ENCODE assay signal across 17 cellular contexts in genomic region chr22:17770180-17771077, GRCh38. TPM values are rescaled to one million over a fixed set of nuclear protein-coding genes. Genes with fewer than 3 reads are reported as not detected.
DNase-seq lines count a peak whose midpoint lies in the region; ATAC-seq and TF ChIP-seq lines count a peak whose summit lies in the region.
"Had no signal": no experiment of that assay in that cellular context is flagged by ENCODE, and none has a peak within 500 bp of the region (broad histone marks: within the 10 kb centered on the region; RNA-seq: fewer than 3 reads in every experiment).

No MANE protein-coding gene starts in this region.

- H3K36me3 Mint-ChIP-seq in effector memory CD8-positive, alpha-beta T cell (ENCODE audit: insufficient read depth), result peaks cover 22% of the 10 kb centered on the region
- H3K36me3 Mint-ChIP-seq in natural killer cell treated with Interleukin-12 subunit alpha and Interleukin-12 subunit beta and Interleukin-15 and Interleukin-18, amount 100 ng/mL, for 72 hours, result no peaks in the 10 kb centered on the region

- in situ Hi-C loops in brain microvascular endothelial cell (cut with HindIII; ENCODE audit: low pct_ligation_motif_present, low sequenced_read_pairs), result no loop called here

- peaks cover 36 to 48% of the 10 kb centered on the region in 2 donors for H3K4me1 Mint-ChIP-seq in effector memory CD8-positive, alpha-beta T cell (ENCODE audit: low read depth in 2 of 2)
- peaks cover 35 to 38% of the 10 kb centered on the region in 2 donors for H3K4me1 Mint-ChIP-seq in natural killer cell treated with Interleukin-12 subunit alpha and Interleukin-12 subunit beta and Interleukin-15 and Interleukin-18, amount 100 ng/mL, for 72 hours (ENCODE audit: low read depth in 2 of 2)

- ATAC-seq in effector memory CD8-positive, alpha-beta T cell (replicated peaks), result no peak
- no peak for ATAC-seq in natural killer cell treated with Interleukin-12 subunit alpha and Interleukin-12 subunit beta and Interleukin-15 and Interleukin-18, amount 100 ng/mL, for 72 hours
- no peak for ATAC-seq in HG03469 (IDR thresholded peaks at IDR 0.05; ENCODE audit: unreplicated experiment)
- no peak for ATAC-seq in activated CD4-positive, CD25-positive, alpha-beta regulatory T cell treated with anti-CD3 and anti-CD28 coated beads, Interleukin-2, amount 50 U/mL, for 24 hours
- ATAC-seq: gastroesophageal sphincter, pancreas had no signal

- peaks cover 68 to 78% (median 74%) of the 10 kb centered on the region in 10 experiments for H3K4me1 ChIP-seq in BLaER1 treated with 17β-estradiol and CSF1 and Interleukin-3, amounts not matched to agents 10 nM and 100 nM
- H3K4me1 ChIP-seq in HEK293 (ENCODE audit: control insufficient read depth, insufficient read depth, low read length) (peaks cover 5% of the 10 kb centered on the region), A673 (ENCODE audit: insufficient read depth, low read length, poor library complexity, severe bottlenecking) (peaks cover 11% of the 10 kb centered on the region)

- H3K27ac ChIP-seq in BLaER1 treated with 17β-estradiol and CSF1 and Interleukin-3, amounts not matched to agents 10 nM and 100 nM, result peak overlapping the region; percentile 43 to 100 (median 97); a peak in 21 of 22 replicates
- no peak overlapping the region for H3K27ac ChIP-seq in HEK293 (ENCODE audit: extremely low read depth, low read depth, low read length)
- no peak overlapping the region for H3K27ac ChIP-seq in brain microvascular endothelial cell
- H3K27ac ChIP-seq in A673 (ENCODE audit: low read depth, low read length, poor library complexity, severe bottlenecking), result no peak overlapping the region
- H3K27ac ChIP-seq: gastroesophageal sphincter, pancreas had no signal

- peaks cover 0 to 42% (median 6%) of the 10 kb centered on the region in 11 experiments; a peak in 12 of 22 replicates for H3K36me3 ChIP-seq in BLaER1 treated with 17β-estradiol and CSF1 and Interleukin-3, amounts not matched to agents 10 nM and 100 nM
- peaks cover 0 to 7% of the 10 kb centered on the region in 2 experiments; a peak in 1 of 3 replicates for H3K36me3 ChIP-seq in HEK293 (ENCODE audit: control insufficient read depth in 2 of 2, insufficient read depth in 1 of 2, low read length in 2 of 2)
- H3K36me3 ChIP-seq in brain microvascular endothelial cell (replicated peaks), result no peaks in the 10 kb centered on the region
- no peaks in the 10 kb centered on the region for H3K36me3 ChIP-seq in A673 (ENCODE audit: insufficient read depth, low read length, poor library complexity, severe bottlenecking)
- H3K36me3 ChIP-seq: adrenal gland, gastroesophageal sphincter, pancreas had no signal

- no peak for DNase-seq in effector memory CD8-positive, alpha-beta T cell
- peak; percentile 44 for DNase-seq in natural killer cell treated with Interleukin-12 subunit alpha and Interleukin-12 subunit beta and Interleukin-15 and Interleukin-18, amount 100 ng/mL, for 72 hours (ENCODE audit: low spot score)
- DNase-seq in brain microvascular endothelial cell (no peak), A673 (ENCODE audit: low spot score) (no peak)
- DNase-seq: activated CD4-positive, alpha-beta T cell treated with anti-CD3 and anti-CD28 coated beads, Interleukin-2, amount 10 ng/mL, durations not matched to agents 24 days and 14 days; activated T-cell treated with anti-CD3 and anti-CD28 coated beads, Interleukin-2, amount 50 U/mL, for 1 hour; adrenal gland; SHP77; stimulated activated naive CD4-positive, alpha-beta T cell treated with Interleukin-2 at 50 U/mL for 16 hours had no signal

- H3K27me3 ChIP-seq in BLaER1 treated with 17β-estradiol and CSF1 and Interleukin-3, amounts not matched to agents 10 nM and 100 nM, result no peaks in the 10 kb centered on the region
- H3K27me3 ChIP-seq in brain microvascular endothelial cell (replicated peaks) (no peaks in the 10 kb centered on the region), A673 (replicated peaks; ENCODE audit: insufficient read depth, low read depth, low read length, poor library complexity) (no peaks in the 10 kb centered on the region)
- H3K27me3 ChIP-seq: adrenal gland, gastroesophageal sphincter, pancreas had no signal

- no peak overlapping the region for H3K4me3 Mint-ChIP-seq in effector memory CD8-positive, alpha-beta T cell
- no peak overlapping the region for H3K4me3 Mint-ChIP-seq in natural killer cell treated with Interleukin-12 subunit alpha and Interleukin-12 subunit beta and Interleukin-15 and Interleukin-18, amount 100 ng/mL, for 72 hours
- H3K4me3 Mint-ChIP-seq: T-helper 2 cell treated with Interferon-gamma antibody and Interleukin-4, amounts not matched to agents 5 μg/mL and 100 μg/mL, for 36 hours had no signal

- H3K9me3 ChIP-seq in BLaER1 treated with 17β-estradiol and CSF1 and Interleukin-3, amounts not matched to agents 10 nM and 100 nM (replicated peaks in 1 of 11), result no peaks in the 10 kb centered on the region
- H3K9me3 ChIP-seq in HEK293 (ENCODE audit: control insufficient read depth, insufficient read depth, low read depth, low read length) (no peaks in the 10 kb centered on the region), A673 (ENCODE audit: low read depth, low read length, poor library complexity, severe bottlenecking) (no peaks in the 10 kb centered on the region)
- H3K9me3 ChIP-seq: adrenal gland, gastroesophageal sphincter, pancreas had no signal

- POLR2A ChIA-PET in HEK293 (lab: Yijun Ruan, JAX), result interaction anchor here (1.5 kb wide), 1 partner anchor 14 kb away, joined by 4 read pairs; no protein-coding TSS in a partner anchor
- POLR2A ChIA-PET in A673 (lab: Charles Lee; ENCODE audit: low non-redundant PET), result no interaction called here

- intact Hi-C loops in A673 (cut with micrococcal nuclease; ENCODE audit: unreplicated experiment), result no loop called here

- peak overlapping the region; percentile 17 to 96 (median 44); a peak in 17 of 22 replicates for H3K9ac ChIP-seq in BLaER1 treated with 17β-estradiol and CSF1 and Interleukin-3, amounts not matched to agents 10 nM and 100 nM

- TF ChIP-seq CTCF in HEK293 (tag by site-specific recombination; IDR thresholded peaks at IDR 0.05) (no peak), brain microvascular endothelial cell (IDR thresholded peaks at IDR 0.05; ENCODE audit: low read depth, low read length, missing control alignments) (no peak), A673 (conservative IDR thresholded peaks at IDR 0.05; ENCODE audit: low read depth, low read length) (no peak)

- no peaks in the 10 kb centered on the region for H3K27me3 Mint-ChIP-seq in effector memory CD8-positive, alpha-beta T cell
- peaks cover 0 to 2% of the 10 kb centered on the region in 2 donors for H3K27me3 Mint-ChIP-seq in natural killer cell treated with Interleukin-12 subunit alpha and Interleukin-12 subunit beta and Interleukin-15 and Interleukin-18, amount 100 ng/mL, for 72 hours

- H3K4me3 ChIP-seq in BLaER1 treated with 17β-estradiol and CSF1 and Interleukin-3, amounts not matched to agents 10 nM and 100 nM, result peak overlapping the region in 3 of 10 experiments; percentile 27 to 33 (median 31); a peak in 3 of 20 replicates
- H3K4me3 ChIP-seq in HEK293 (ENCODE audit: low read depth, low read length), result no peak overlapping the region
- no peak overlapping the region for H3K4me3 ChIP-seq in brain microvascular endothelial cell (ENCODE audit: low read depth, low read length)
- no peak overlapping the region for H3K4me3 ChIP-seq in A673 (ENCODE audit: low read depth, low read length, poor library complexity, severe bottlenecking)
- H3K4me3 ChIP-seq: adrenal gland, gastroesophageal sphincter, pancreas, smooth muscle cell had no signal

- no TSS peak for BruUV-seq in A673 (replicated peaks; lab: Mats Ljungman, UMichigan)

- peaks cover 64 to 82% (median 77%) of the 10 kb centered on the region in 11 experiments for H4K20me1 ChIP-seq in BLaER1 treated with 17β-estradiol and CSF1 and Interleukin-3, amounts not matched to agents 10 nM and 100 nM

- CTCF ChIA-PET in HEK293 (lab: Yijun Ruan, JAX) (interaction anchor here (0.6 to 1.4 kb wide), 3 partner anchors 28 to 371 kb away, joined by 3 to 6 read pairs (median 5); no protein-coding TSS in a partner anchor), A673 (lab: Charles Lee) (no interaction called here)

- peak overlapping the region; percentile 56 to 93 for H3K27ac Mint-ChIP-seq in effector memory CD8-positive, alpha-beta T cell
- H3K27ac Mint-ChIP-seq in natural killer cell treated with Interleukin-12 subunit alpha and Interleukin-12 subunit beta and Interleukin-15 and Interleukin-18, amount 100 ng/mL, for 72 hours, result peak overlapping the region in 1 of 2 donors; percentile 44
- H3K27ac Mint-ChIP-seq: activated CD4-positive, alpha-beta T cell treated with anti-CD3 and anti-CD28 coated beads, Interleukin-2, amount 10 ng/mL, durations not matched to agents 24 days and 14 days; T-helper 2 cell treated with Interferon-gamma antibody and Interleukin-4, amounts not matched to agents 5 μg/mL and 100 μg/mL, for 36 hours had no signal

- peak overlapping the region; percentile 96 to 100 (median 98) for H3K4me2 ChIP-seq in BLaER1 treated with 17β-estradiol and CSF1 and Interleukin-3, amounts not matched to agents 10 nM and 100 nM
- H3K4me2 ChIP-seq: smooth muscle cell had no signal

- no peaks in the 10 kb centered on the region for H3K9me3 Mint-ChIP-seq in effector memory CD8-positive, alpha-beta T cell
- no peaks in the 10 kb centered on the region for H3K9me3 Mint-ChIP-seq in natural killer cell treated with Interleukin-12 subunit alpha and Interleukin-12 subunit beta and Interleukin-15 and Interleukin-18, amount 100 ng/mL, for 72 hours
- H3K9me3 Mint-ChIP-seq: activated CD4-positive, alpha-beta T cell treated with anti-CD3 and anti-CD28 coated beads, Interleukin-2, amount 10 ng/mL, durations not matched to agents 24 days and 14 days; T-helper 2 cell treated with Interferon-gamma antibody and Interleukin-4, amounts not matched to agents 5 μg/mL and 100 μg/mL, for 36 hours had no signal

TF ChIP-seq in HEK293, 187 proteins besides CTCF, POLR2A, EP300 and RAD21 (continues in another document):
- TF ChIP-seq ZNF600 (tag by site-specific recombination; IDR thresholded peaks at IDR 0.05) (peak; percentile 33; the same call in 1 of the 2 replicates), ZNF211 (tag by site-specific recombination; IDR thresholded peaks at IDR 0.05; ENCODE audit: low read depth) (no peak)

RNA-seq across cellular contexts. Expression of gene BID, which starts 3.8 kb away (rescaled TPM):
- total RNA-seq in natural killer cell treated with Interleukin-12 subunit alpha and Interleukin-12 subunit beta and Interleukin-15 and Interleukin-18, amount 100 ng/mL, for 72 hours, result 10 to 100 TPM; 32.0 to 59.3 TPM
- total RNA-seq in A673 (2021), result 72.8 and 74.6 TPM in 2 replicates

Comparison
In these comparisons a context has a peak if more than half of its experiments do, and no peak if none do; other contexts are left out.
1. H3K27ac ChIP-seq: peak in BLaER1 treated with 17β-estradiol and CSF1 and Interleukin-3, amounts not matched to agents 10 nM and 100 nM (11 of 11); none in HEK293 (single experiment), brain microvascular endothelial cell (single experiment) and A673 (single experiment).